Comparison of ENCODE assay signal across 19 cellular contexts in genomic region chr10:7474388-7474787, GRCh38.
"Had no signal": no experiment of that assay in that cellular context is flagged by ENCODE, and none has a peak within 500 bp of the region (broad histone marks: within the 10 kb centered on the region; RNA-seq: fewer than 3 reads in every experiment).

No MANE protein-coding gene starts in this region.

- H3K4me3 ChIP-seq: adrenal gland, cardiac muscle cell, esophagus muscularis mucosa, gastroesophageal sphincter, ovary, psoas muscle, skin epidermis had no signal

- H3K9me3 ChIP-seq: adrenal gland, esophagus muscularis mucosa, gastroesophageal sphincter, ovary, psoas muscle had no signal

- H3K27ac Mint-ChIP-seq: stimulated activated naive CD8-positive, alpha-beta T cell treated with anti-CD3 and anti-CD28 coated beads, Interleukin-15, Interleukin-2, amounts not matched to agents 100 ng/mL and 50 ng/mL, for 24 hours; type B pancreatic cell had no signal

- H3K36me3 ChIP-seq: adrenal gland, cardiac muscle cell, esophagus muscularis mucosa, gastroesophageal sphincter, ovary, WERI-Rb-1 had no signal

- H3K4me1 ChIP-seq: psoas muscle had no signal

- H3K4me3 Mint-ChIP-seq: neural crest cell; stimulated activated naive CD8-positive, alpha-beta T cell treated with anti-CD3 and anti-CD28 coated beads, Interleukin-15, Interleukin-2, amounts not matched to agents 100 ng/mL and 50 ng/mL, for 24 hours; T-helper 17 cell; type B pancreatic cell had no signal

- H3K36me3 Mint-ChIP-seq: activated naive CD4-positive, alpha-beta T cell treated with anti-CD3 and anti-CD28 coated beads, Interleukin-2, amount 50 U/mL, for 72 hours; type B pancreatic cell had no signal

- H3K27ac ChIP-seq: cardiac muscle cell, psoas muscle, WERI-Rb-1 had no signal

- H3K9me3 Mint-ChIP-seq: neural crest cell; stimulated activated naive CD8-positive, alpha-beta T cell treated with anti-CD3 and anti-CD28 coated beads, Interleukin-15, Interleukin-2, amounts not matched to agents 100 ng/mL and 50 ng/mL, for 24 hours; type B pancreatic cell had no signal

- DNase-seq: activated CD4-positive, alpha-beta T cell treated with anti-CD3 and anti-CD28 coated beads, Interleukin-2, amount 50 U/mL, for 48 hours; activated gamma-delta T cell treated with Interleukin-2 at 50 U/mL for 16 hours; adrenal gland; dermis blood vessel endothelial cell; effector memory CD4-positive, alpha-beta T cell; left ventricle myocardium superior; psoas muscle; right cardiac atrium; T-helper 17 cell; WERI-Rb-1 had no signal

- H3K27me3 ChIP-seq: adrenal gland, cardiac muscle cell, ovary had no signal

- ATAC-seq: activated naive CD4-positive, alpha-beta T cell treated with anti-CD3 and anti-CD28 coated beads, Interleukin-2, amount 50 U/mL, for 72 hours; gastroesophageal sphincter; left ventricle myocardium superior; psoas muscle; right cardiac atrium; T-helper 17 cell had no signal

- H3K27me3 Mint-ChIP-seq: stimulated activated naive CD8-positive, alpha-beta T cell treated with anti-CD3 and anti-CD28 coated beads, Interleukin-15, Interleukin-2, amounts not matched to agents 100 ng/mL and 50 ng/mL, for 24 hours; T-helper 17 cell had no signal
